In genomic region chr18:67305466-67305865, GRCh38 we compare ENCODE assay signal across 26 cellular contexts.
"Had no signal": no experiment of that assay in that cellular context is flagged by ENCODE, and none has a peak within 500 bp of the region (broad histone marks: within the 10 kb centered on the region; RNA-seq: fewer than 3 reads in every experiment).

No MANE protein-coding gene starts in this region.

- H3K4me1 ChIP-seq: left lung, lower lobe of right lung, stomach, testis, thyroid gland, upper lobe of left lung, vagina had no signal

- H3K4me3 ChIP-seq: left lung, lower lobe of right lung, mucosa of descending colon, ovary, skin epidermis, stomach, testis, thyroid gland, transverse colon, upper lobe of left lung, vagina had no signal

- H3K27me3 ChIP-seq: left lung, ovary, stomach, testis, thyroid gland, transverse colon, upper lobe of left lung, vagina had no signal

- H3K9me3 ChIP-seq: ovary, testis, thyroid gland, transverse colon, vagina had no signal

- DNase-seq: hypothalamus; immature natural killer cell; kidney; left colon; left lung; lower lobe of right lung; midbrain; mucosa of descending colon; naive thymus-derived CD4-positive, alpha-beta T cell; ovary; retina; right cardiac atrium; stimulated activated CD4-positive, alpha-beta T cell treated with anti-CD3 and anti-CD28 coated beads, Interleukin-12 subunit alpha, Interleukin-12 subunit beta, amount 100 ng/mL, for 4 hours; stimulated activated CD4-positive, alpha-beta T cell treated with anti-CD3 and anti-CD28 coated beads, Interleukin-15, amount 100 ng/mL, for 24 hours; stimulated activated CD4-positive, alpha-beta T cell treated with anti-CD3 and anti-CD28 coated beads, Interleukin-2, amount 100 ng/mL, for 24 hours; stimulated activated CD4-positive, alpha-beta T cell treated with anti-CD3 and anti-CD28 coated beads, Interleukin-4, amount 100 ng/mL, for 1 hour; stimulated activated naive B cell treated with anti-CD40 and anti-IgM and Interleukin-4, amounts not matched to agents 10 μg/mL and 1 μg/mL and 100 μg/mL, for 72 hours; stimulated activated naive CD8-positive, alpha-beta T cell treated with anti-CD3 and anti-CD28 coated beads, Interleukin-15, Interleukin-2, amounts not matched to agents 100 U/mL and 50 U/mL, for 24 hours; stomach; testis; thyroid gland; transverse colon; upper lobe of left lung had no signal

- H3K36me3 ChIP-seq: left lung, lower lobe of right lung, ovary, stomach, thyroid gland, transverse colon, upper lobe of left lung, vagina had no signal

- H3K27ac ChIP-seq: left lung, lower lobe of right lung, ovary, skin epidermis, stomach, testis, thyroid gland, transverse colon, upper lobe of left lung, vagina had no signal

- FAIRE-seq: islet of Langerhans, kidney had no signal
